8 cellular contexts compared by ENCODE assay signal in genomic region chr2:237626813-237627451, GRCh38. TPM values are rescaled to one million over a fixed set of nuclear protein-coding genes. Genes with fewer than 3 reads are reported as not detected.
DNase-seq lines count a peak whose midpoint lies in the region; ATAC-seq and TF ChIP-seq lines count a peak whose summit lies in the region.

No MANE protein-coding gene starts in this region.

- peak overlapping the region; percentile 58 for H4K12ac ChIP-seq in trophoblast cell (ENCODE audit: low read depth, low read length)

- no peak overlapping the region for H3K18ac ChIP-seq in trophoblast cell (ENCODE audit: low read length)

- H3K36me3 ChIP-seq in CD4-positive, alpha-beta memory T cell (ENCODE audit: insufficient read depth, low read length): no peaks in the 10 kb centered on the region
- no peaks in the 10 kb centered on the region for H3K36me3 ChIP-seq in trophoblast cell (ENCODE audit: control insufficient read depth in 1 of 2, insufficient read depth in 2 of 2, low read length in 2 of 2)

- intact Hi-C loops in CD4-positive, alpha-beta memory T cell (cut with micrococcal nuclease): no loop called here
- intact Hi-C loops in activated CD4-positive, alpha-beta memory T cell treated with anti-CD3 and anti-CD28 coated beads for 36 hours (cut with micrococcal nuclease): no loop called here

- H3K4me1 Mint-ChIP-seq in CD4-positive, alpha-beta memory T cell: peaks cover 8 to 33% (median 18%) of the 10 kb centered on the region in 4 donors
- peaks cover 15% of the 10 kb centered on the region for H3K4me1 Mint-ChIP-seq in activated CD4-positive, alpha-beta memory T cell treated with anti-CD3 and anti-CD28 coated beads for 36 hours (ENCODE audit: low read depth)
- H3K4me1 Mint-ChIP-seq in glutamatergic neuron (ENCODE audit: low read depth, unreplicated experiment): peaks cover 19% of the 10 kb centered on the region

- H2AFZ ChIP-seq in trophoblast cell (ENCODE audit: insufficient read depth, low read length, poor library complexity): no peak overlapping the region

- peak overlapping the region; percentile 27 for H4K8ac ChIP-seq in trophoblast cell (ENCODE audit: low read depth, low read length)

- peak overlapping the region; percentile 57 to 86 (median 83) for H3K4me3 Mint-ChIP-seq in CD4-positive, alpha-beta memory T cell
- peak overlapping the region; percentile 65 for H3K4me3 Mint-ChIP-seq in activated CD4-positive, alpha-beta memory T cell treated with anti-CD3 and anti-CD28 coated beads for 36 hours
- peak overlapping the region; percentile 69 for H3K4me3 Mint-ChIP-seq in glutamatergic neuron (ENCODE audit: unreplicated experiment)

- no peaks in the 10 kb centered on the region for H3K9me3 ChIP-seq in CD4-positive, alpha-beta memory T cell (ENCODE audit: control insufficient read depth in 1 of 2, low read length in 2 of 2)
- peaks cover 2% of the 10 kb centered on the region for H3K9me3 ChIP-seq in trophoblast cell (ENCODE audit: insufficient read depth, low read depth, low read length)

- H2BK5ac ChIP-seq in trophoblast cell (ENCODE audit: low read depth, low read length, poor library complexity): no peak overlapping the region

- no peak overlapping the region for H3K4ac ChIP-seq in trophoblast cell (ENCODE audit: low read depth, low read length)

- H3K9ac ChIP-seq in trophoblast cell (ENCODE audit: low read length): no peak overlapping the region

- POLR2A ChIA-PET in CD4-positive, alpha-beta memory T cell (lab: Charles Lee; ENCODE audit: partially characterized antibody): interaction anchor here (1.6 kb wide), 1 partner anchor 23 kb away, joined by 5 read pairs; no protein-coding TSS in a partner anchor
- POLR2A ChIA-PET in activated CD4-positive, alpha-beta memory T cell treated with anti-CD3 and anti-CD28 coated beads for 36 hours (lab: Charles Lee): no interaction called here

- no peak for TF ChIP-seq POLR2A in erythroblast (IDR thresholded peaks at IDR 0.05; ENCODE audit: low read length)

- peaks cover 6% of the 10 kb centered on the region for H3K79me1 ChIP-seq in trophoblast cell (ENCODE audit: low read length)

- no peaks in the 10 kb centered on the region for H3K27me3 ChIP-seq in CD4-positive, alpha-beta memory T cell (ENCODE audit: insufficient read depth, low read length)
- no peaks in the 10 kb centered on the region for H3K27me3 ChIP-seq in trophoblast cell (ENCODE audit: insufficient read depth, low read length)

- H3K4me1 ChIP-seq in CD4-positive, alpha-beta memory T cell (ENCODE audit: insufficient read depth, low read length): peaks cover 6% of the 10 kb centered on the region
- H3K4me1 ChIP-seq in trophoblast cell (ENCODE audit: control insufficient read depth in 1 of 2, insufficient read depth in 2 of 2, low read length in 2 of 2): peaks cover 2 to 7% of the 10 kb centered on the region in 2 experiments

- no peak overlapping the region for H3K14ac ChIP-seq in trophoblast cell (ENCODE audit: low read length)

- peaks cover 0 to 3% (median 0%) of the 10 kb centered on the region in 8 donors for H3K9me3 Mint-ChIP-seq in CD4-positive, alpha-beta memory T cell
- no peaks in the 10 kb centered on the region for H3K9me3 Mint-ChIP-seq in activated CD4-positive, alpha-beta memory T cell treated with anti-CD3 and anti-CD28 coated beads for 36 hours
- peaks cover 10% of the 10 kb centered on the region for H3K9me3 Mint-ChIP-seq in glutamatergic neuron (ENCODE audit: unreplicated experiment)

- no peak overlapping the region for H2AK5ac ChIP-seq in trophoblast cell (ENCODE audit: low read length)

- no peak for DNase-seq in CD4-positive, alpha-beta memory T cell
- no peak for DNase-seq in activated CD4-positive, alpha-beta memory T cell treated with anti-CD3 and anti-CD28 coated beads for 36 hours
- peak; percentile 42 for DNase-seq in glutamatergic neuron
- DNase-seq in trophoblast cell: no peak
- no peak for DNase-seq in erythroblast (lab: John Stamatoyannopoulos, UW)
- DNase-seq in effector CD8-positive, alpha-beta T cell (lab: John Stamatoyannopoulos, UW): no peak
- no peak for DNase-seq in NCI-H1092 treated with DMSO at 0.1 percent for 48 hours (lab: John Stamatoyannopoulos, UW)

- peak overlapping the region; percentile 15 for H2BK12ac ChIP-seq in trophoblast cell (ENCODE audit: low read length)

- ATAC-seq in HG02798 (IDR thresholded peaks at IDR 0.05; ENCODE audit: poor library complexity, unreplicated experiment): no peak

- H3K79me2 ChIP-seq in trophoblast cell (ENCODE audit: control insufficient read depth, insufficient read depth, low read length, poor library complexity): peaks cover 2% of the 10 kb centered on the region

- no peak overlapping the region for H3K23ac ChIP-seq in trophoblast cell (ENCODE audit: low read length)

- H3K4me2 ChIP-seq in trophoblast cell (ENCODE audit: low read length): peak overlapping the region; percentile 86

- no CpG with 5 or more reads among the region's 55 CpGs for WGBS in trophoblast cell (ENCODE audit: extremely low coverage, insufficient coverage, insufficient read length)

- CTCF ChIA-PET in CD4-positive, alpha-beta memory T cell (lab: Charles Lee; ENCODE audit: partially characterized antibody): no interaction called here
- CTCF ChIA-PET in activated CD4-positive, alpha-beta memory T cell treated with anti-CD3 and anti-CD28 coated beads for 36 hours (lab: Charles Lee): no interaction called here

- H3K36me3 Mint-ChIP-seq in CD4-positive, alpha-beta memory T cell: peaks cover 0 to 8% of the 10 kb centered on the region in 2 donors
- H3K36me3 Mint-ChIP-seq in activated CD4-positive, alpha-beta memory T cell treated with anti-CD3 and anti-CD28 coated beads for 36 hours: no peaks in the 10 kb centered on the region
- no peaks in the 10 kb centered on the region for H3K36me3 Mint-ChIP-seq in glutamatergic neuron (ENCODE audit: unreplicated experiment)

- no peak for TF ChIP-seq CTCF in glutamatergic neuron (IDR thresholded peaks at IDR 0.05; ENCODE audit: partially characterized antibody, unreplicated experiment)

- no peak overlapping the region for H3K27ac ChIP-seq in CD4-positive, alpha-beta memory T cell (ENCODE audit: low read depth, low read length)
- H3K27ac ChIP-seq in trophoblast cell (ENCODE audit: low read depth, low read length): no peak overlapping the region

- peak overlapping the region in 6 of 7 donors; percentile 17 to 87 (median 70) for H3K27ac Mint-ChIP-seq in CD4-positive, alpha-beta memory T cell
- no peak overlapping the region for H3K27ac Mint-ChIP-seq in activated CD4-positive, alpha-beta memory T cell treated with anti-CD3 and anti-CD28 coated beads for 36 hours
- peak overlapping the region; percentile 38 for H3K27ac Mint-ChIP-seq in glutamatergic neuron (ENCODE audit: unreplicated experiment)

- peaks cover 20 to 31% of the 10 kb centered on the region in 2 donors for H3K27me3 Mint-ChIP-seq in CD4-positive, alpha-beta memory T cell
- peaks cover 24% of the 10 kb centered on the region for H3K27me3 Mint-ChIP-seq in activated CD4-positive, alpha-beta memory T cell treated with anti-CD3 and anti-CD28 coated beads for 36 hours
- H3K27me3 Mint-ChIP-seq in glutamatergic neuron (ENCODE audit: unreplicated experiment): peaks cover 18% of the 10 kb centered on the region

- H2BK120ac ChIP-seq in trophoblast cell (ENCODE audit: insufficient read depth, low read length, poor library complexity): no peak overlapping the region

- H3K4me3 ChIP-seq in CD4-positive, alpha-beta memory T cell (ENCODE audit: low read length in 2 of 2): no peak overlapping the region
- H3K4me3 ChIP-seq in trophoblast cell (ENCODE audit: low read depth, low read length): peak overlapping the region; percentile 82

- H4K91ac ChIP-seq in trophoblast cell (ENCODE audit: low read depth, low read length): peak overlapping the region; percentile 53

RNA-seq across cellular contexts. Expression of gene LRRFIP1, which starts 0.5 kb away (rescaled TPM):
- total RNA-seq in CD4-positive, alpha-beta memory T cell: 100 to 1,000 TPM; 114 to 119 TPM
- 100 to 1,000 TPM in 1 of 2 donors, 10 to 100 TPM in 1; 88.0 to 198 TPM for polyA plus RNA-seq in CD4-positive, alpha-beta memory T cell
- 100 to 1,000 TPM; 238 to 240 TPM for total RNA-seq in activated CD4-positive, alpha-beta memory T cell treated with anti-CD3 and anti-CD28 coated beads for 36 hours
- 112 TPM for total RNA-seq in glutamatergic neuron (ENCODE audit: unreplicated experiment)
- polyA plus RNA-seq in trophoblast cell (2013): 51.0 and 58.1 TPM in 2 replicates

RNA-seq across cellular contexts. Expression of gene RAB17, which starts 36.4 kb away (rescaled TPM):
- not detected for total RNA-seq in CD4-positive, alpha-beta memory T cell
- polyA plus RNA-seq in CD4-positive, alpha-beta memory T cell: not detected
- total RNA-seq in activated CD4-positive, alpha-beta memory T cell treated with anti-CD3 and anti-CD28 coated beads for 36 hours: not detected
- total RNA-seq in glutamatergic neuron (ENCODE audit: unreplicated experiment): not detected
- 15.7 and 16.1 TPM in 2 replicates for polyA plus RNA-seq in trophoblast cell (2013)
